Comparison of ENCODE assay signal across 1 cellular context in the genomic region with DNA sequence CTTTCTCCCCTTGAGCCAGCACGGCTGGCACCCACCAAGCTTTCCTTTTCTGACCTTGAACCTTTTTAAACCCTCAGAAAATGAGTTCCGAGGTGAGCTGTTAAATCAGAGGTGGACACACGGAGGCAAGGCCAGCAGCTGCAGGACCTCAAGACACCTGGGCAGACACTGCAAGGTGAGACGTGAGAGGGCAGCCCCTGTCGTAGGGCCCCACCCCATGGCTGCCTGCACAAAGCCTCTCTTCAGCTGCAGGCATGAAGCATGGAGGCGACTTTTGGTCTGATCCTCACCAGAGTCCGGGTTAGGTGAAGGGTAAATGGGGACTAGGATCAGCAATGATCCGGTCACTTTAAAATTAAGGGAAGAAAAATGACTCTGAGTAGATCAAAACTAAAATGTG.
TF ChIP-seq lines count a peak whose summit lies in the region.

No MANE protein-coding gene starts in this region.

TF ChIP-seq in HepG2, 621 proteins besides CTCF, POLR2A, EP300 and RAD21 (continued from another document):
- TF ChIP-seq ZNF687 (CRISPR knock-in tag; IDR thresholded peaks at IDR 0.05) (peak; percentile 53), ZNF777 (CRISPR knock-in tag; IDR thresholded peaks at IDR 0.05) (peak; percentile 56; the same call in 1 of the 2 replicates), GABPA (IDR thresholded peaks at IDR 0.05; ENCODE audit: low read depth, low read length) (no peak), GABPA (CRISPR knock-in tag; IDR thresholded peaks at IDR 0.05; ENCODE audit: low read depth) (no peak)
- TF ChIP-seq, protein P1, sequence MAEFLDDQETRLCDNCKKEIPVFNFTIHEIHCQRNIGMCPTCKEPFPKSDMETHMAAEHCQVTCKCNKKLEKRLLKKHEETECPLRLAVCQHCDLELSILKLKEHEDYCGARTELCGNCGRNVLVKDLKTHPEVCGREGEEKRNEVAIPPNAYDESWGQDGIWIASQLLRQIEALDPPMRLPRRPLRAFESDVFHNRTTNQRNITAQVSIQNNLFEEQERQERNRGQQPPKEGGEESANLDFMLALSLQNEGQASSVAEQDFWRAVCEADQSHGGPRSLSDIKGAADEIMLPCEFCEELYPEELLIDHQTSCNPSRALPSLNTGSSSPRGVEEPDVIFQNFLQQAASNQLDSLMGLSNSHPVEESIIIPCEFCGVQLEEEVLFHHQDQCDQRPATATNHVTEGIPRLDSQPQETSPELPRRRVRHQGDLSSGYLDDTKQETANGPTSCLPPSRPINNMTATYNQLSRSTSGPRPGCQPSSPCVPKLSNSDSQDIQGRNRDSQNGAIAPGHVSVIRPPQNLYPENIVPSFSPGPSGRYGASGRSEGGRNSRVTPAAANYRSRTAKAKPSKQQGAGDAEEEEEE (CRISPR knock-in tag; IDR thresholded peaks at IDR 0.05; ENCODE audit: borderline replicate concordance): no peak
- TF ChIP-seq, protein P2, sequence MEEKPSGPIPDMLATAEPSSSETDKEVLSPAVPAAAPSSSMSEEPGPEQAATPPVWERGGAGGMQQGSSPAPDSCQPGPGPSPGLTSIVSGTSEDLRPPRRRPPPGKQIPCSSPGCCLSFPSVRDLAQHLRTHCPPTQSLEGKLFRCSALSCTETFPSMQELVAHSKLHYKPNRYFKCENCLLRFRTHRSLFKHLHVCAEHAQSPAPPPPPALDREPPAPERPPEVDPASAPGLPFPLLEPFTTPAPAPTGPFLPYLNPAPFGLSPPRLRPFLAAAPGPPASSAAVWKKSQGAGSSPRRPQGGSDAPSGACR (CRISPR knock-in tag; IDR thresholded peaks at IDR 0.05): no peak
